In genomic region chr2:15560404-15560987, GRCh38 we compare ENCODE assay signal across 8 cellular contexts. TPM values are rescaled to one million over a fixed set of nuclear protein-coding genes. Genes with fewer than 3 reads are reported as not detected.
DNase-seq lines count a peak whose midpoint lies in the region; ATAC-seq, FAIRE-seq and TF ChIP-seq lines count a peak whose summit lies in the region.

No MANE protein-coding gene starts in this region.

- in situ Hi-C loops in HepG2 (cut with HindIII; ENCODE audit: extremely low pct_ligation_motif_present, low pct_unique_long_range_greater_than_20kb) = no loop called here

- H3K79me2 ChIP-seq in DND-41 (ENCODE audit: insufficient read depth, low read length) = peaks cover 28% of the 10 kb centered on the region
- peaks cover 46% of the 10 kb centered on the region for H3K79me2 ChIP-seq in HepG2 (ENCODE audit: insufficient read depth, low read length)

- peak overlapping the region; percentile 95 for H2AFZ ChIP-seq in DND-41 (ENCODE audit: low read depth, low read length)
- H2AFZ ChIP-seq in HepG2 (ENCODE audit: low read length) = peak overlapping the region; percentile 62

- ATAC-seq in DND-41 (ENCODE audit: insufficient read depth, low read depth) = peak; percentile 78
- ATAC-seq in GM21360 (IDR thresholded peaks at IDR 0.05; ENCODE audit: unreplicated experiment) = peak; percentile 47
- peak; percentile 26 for ATAC-seq in HG03558 (IDR thresholded peaks at IDR 0.05; ENCODE audit: extremely low read depth, unreplicated experiment)
- peak; percentile 83 for ATAC-seq in HepG2
- ATAC-seq in stimulated activated naive CD8-positive, alpha-beta T cell treated with anti-CD3 and anti-CD28 coated beads, Interleukin-15, Interleukin-2, amounts not matched to agents 100 U/mL and 50 U/mL, for 24 hours = peak; percentile 37

- no peaks in the 10 kb centered on the region for H3K36me3 ChIP-seq in DND-41 (ENCODE audit: insufficient read depth, low read length)
- peaks cover 1 to 4% of the 10 kb centered on the region in 2 experiments; a peak in 3 of 5 replicates for H3K36me3 ChIP-seq in HepG2 (replicated peaks in 1 of 2; ENCODE audit: control insufficient read depth in 1 of 2, insufficient read depth in 2 of 2, low read length in 2 of 2)

- no peak; a peak in 1 of 4 replicates for TF ChIP-seq POLR2A in HepG2 (IDR thresholded peaks at IDR 0.05; ENCODE audit: insufficient read depth in 1 of 2, low read depth in 2 of 2, low read length in 2 of 2)

- FAIRE-seq in HepG2 (lab: Jason Lieb, UNC) = no peak

- no peak for TF ChIP-seq RAD21 in HepG2 (CRISPR knock-in tag; IDR thresholded peaks at IDR 0.05)

- POLR2A ChIA-PET in HepG2 (lab: Yijun Ruan, JAX) = interaction anchor here (0.6 to 2.1 kb wide), 4 partner anchors 17 to 125 kb away, joined by 3 to 7 read pairs (median 4); no protein-coding TSS in a partner anchor

- H3K4me2 ChIP-seq in DND-41 (ENCODE audit: insufficient read depth, low read length) = peak overlapping the region; percentile 93
- H3K4me2 ChIP-seq in HepG2 (ENCODE audit: low read depth, low read length) = peak overlapping the region; percentile 85

- H3K9me3 ChIP-seq in DND-41 (ENCODE audit: insufficient read depth, low read length, severe bottlenecking) (no peaks in the 10 kb centered on the region), HepG2 (ENCODE audit: low read length) (no peaks in the 10 kb centered on the region)

- intact Hi-C loops in HepG2 (cut with micrococcal nuclease; ENCODE audit: unreplicated experiment) = loop anchor here (2.0 kb wide), 1 partner anchor 30 kb away; the partner anchor contains the start of gene DDX1

- WGBS in HepG2 (ENCODE audit: low lambda C conversion rate) = under 1% methylated on average over 26 of the region's 28 CpGs

- TSS peak; percentile 59 for BruUV-seq in HepG2 (replicated peaks; lab: Mats Ljungman, UMichigan)

- H3K27ac ChIP-seq in DND-41 (ENCODE audit: low read length) (peak overlapping the region; percentile 74), HepG2 (ENCODE audit: extremely low read length, insufficient read depth, low read length) (peak overlapping the region; percentile 70)

- H3K4me3 ChIP-seq in DND-41 (ENCODE audit: low read depth in 1 of 2, low read length in 2 of 2) (peak overlapping the region; percentile 62 to 92), choroid plexus epithelial cell (ENCODE audit: low read depth, low read length) (peak overlapping the region; percentile 78), HepG2 (replicated peaks in 1 of 3; ENCODE audit: insufficient read depth in 1 of 3, low read depth in 2 of 3, low read length in 3 of 3) (peak overlapping the region; percentile 92 to 95 (median 93))

- H3K9ac ChIP-seq in DND-41 (ENCODE audit: low read depth, low read length) (peak overlapping the region; percentile 69), HepG2 (ENCODE audit: insufficient read depth, low read depth, low read length) (peak overlapping the region; percentile 89)

- H4K20me1 ChIP-seq in DND-41 (ENCODE audit: insufficient read depth, low read length) (no peaks in the 10 kb centered on the region), HepG2 (ENCODE audit: insufficient read depth, low read length) (no peaks in the 10 kb centered on the region)

- H3K4me1 ChIP-seq in DND-41 (ENCODE audit: insufficient read depth, low read length) (peaks cover 23% of the 10 kb centered on the region), HepG2 (ENCODE audit: insufficient read depth, low read length) (peaks cover 46% of the 10 kb centered on the region)

- CTCF ChIA-PET in HepG2 (lab: Yijun Ruan, JAX; ENCODE audit: low intra/inter-chr PET ratio, low total read pairs) = no interaction called here

- TF ChIP-seq EP300 in HepG2 (IDR thresholded peaks at IDR 0.05; ENCODE audit: low read depth in 2 of 2, low read length in 2 of 2) (no peak), HepG2 (CRISPR knock-in tag; IDR thresholded peaks at IDR 0.05; ENCODE audit: borderline replicate concordance) (no peak)

- H3K27me3 ChIP-seq in DND-41 (ENCODE audit: insufficient read depth, low read length, poor library complexity) = no peaks in the 10 kb centered on the region
- peaks cover 0 to 9% of the 10 kb centered on the region in 2 experiments; a peak in 2 of 5 replicates for H3K27me3 ChIP-seq in HepG2 (ENCODE audit: control insufficient read depth in 1 of 2, insufficient read depth in 2 of 2, low read length in 2 of 2)

- TF ChIP-seq CTCF in DND-41 (IDR thresholded peaks at IDR 0.05; ENCODE audit: borderline replicate concordance, extremely low read depth, low read length, poor library complexity, severe bottlenecking) (no peak), choroid plexus epithelial cell (conservative IDR thresholded peaks at IDR 0.05; ENCODE audit: low read depth, low read length) (no peak), HepG2 (CRISPR knock-in tag; IDR thresholded peaks at IDR 0.05) (no peak)

- peak; percentile 48 for DNase-seq in DND-41
- DNase-seq in SHP77 (lab: John Stamatoyannopoulos, UW) = peak; percentile 32 to 48
- peak; percentile 48 for DNase-seq in choroid plexus epithelial cell (ENCODE audit: low read depth)
- peak; percentile 23 for DNase-seq in HepG2 (ENCODE audit: low spot score)
- peak; percentile 15 for DNase-seq in stimulated activated naive CD8-positive, alpha-beta T cell treated with anti-CD3 and anti-CD28 coated beads, Interleukin-15, Interleukin-2, amounts not matched to agents 100 U/mL and 50 U/mL, for 24 hours
- DNase-seq in DMS153 (lab: John Stamatoyannopoulos, UW) = no peak

RNA-seq across cellular contexts. Expression of gene NBAS, which starts 0.6 kb away (rescaled TPM):
- 58.7 and 61.4 TPM in 2 replicates for total RNA-seq in HepG2 (2016; rRNA removed; fragmentation: Illumina TruSeq; extraction: Trizol)
- 52.9 and 59.9 TPM in 2 replicates for total RNA-seq in HepG2 (2016; cell fraction: cytosol; rRNA removed; fragmentation: Illumina TruSeq; extraction: Trizol; ENCODE audit: low read depth)
- total RNA-seq in HepG2 (2016; cell fraction: insoluble cytoplasmic fraction; rRNA removed; fragmentation: Illumina TruSeq; extraction: Trizol) = 56.3 and 56.6 TPM in 2 replicates
- 27.5 and 33.9 TPM in 2 replicates for total RNA-seq in HepG2 (2016; cell fraction: membrane; rRNA removed; fragmentation: Illumina TruSeq; extraction: Trizol)
- total RNA-seq in HepG2 (2016; cell fraction: nucleus; rRNA removed; fragmentation: Illumina TruSeq; extraction: Trizol) = 75.6 and 80.4 TPM in 2 replicates
- polyA plus RNA-seq in HepG2 (2011; rRNA removed) = 28.8 and 33.6 TPM in 2 replicates
- polyA plus RNA-seq in HepG2 (2011; cell fraction: cytosol; rRNA removed) = 29.5 and 30.7 TPM in 2 replicates
- polyA plus RNA-seq in HepG2 (2011; cell fraction: nucleus; rRNA removed) = 23.2 and 23.7 TPM in 2 replicates
- 26.5 and 30.9 TPM in 2 replicates for polyA plus RNA-seq in HepG2 (2012)
- 14.7 and 16.9 TPM in 2 replicates for polyA plus RNA-seq in HepG2 (2016; cell fraction: cytosol; fragmentation: Illumina TruSeq; extraction: Trizol; ENCODE audit: low read depth)
- polyA plus RNA-seq in HepG2 (2016; cell fraction: insoluble cytoplasmic fraction; fragmentation: Illumina TruSeq; extraction: Trizol; ENCODE audit: low read depth) = 27.5 and 27.7 TPM in 2 replicates
- polyA plus RNA-seq in HepG2 (2016; cell fraction: membrane; fragmentation: Illumina TruSeq; extraction: Trizol; ENCODE audit: low read depth) = 5.6 and 6.1 TPM in 2 replicates
- 39.1 and 42.0 TPM in 2 replicates for polyA plus RNA-seq in HepG2 (2016; cell fraction: nucleus; fragmentation: Illumina TruSeq; extraction: Trizol; ENCODE audit: insufficient read depth, low read depth)
- 55.2 and 126 TPM in 2 replicates for polyA minus RNA-seq in HepG2 (2011; rRNA and poly(A)+ RNA removed; ENCODE audit: low replicate concordance)
- 57.6 and 62.9 TPM in 2 replicates for polyA minus RNA-seq in HepG2 (2011; cell fraction: cytosol; rRNA and poly(A)+ RNA removed)
- 102 and 117 TPM in 2 replicates for polyA minus RNA-seq in HepG2 (2011; cell fraction: nucleus; rRNA and poly(A)+ RNA removed)

RNA-seq across cellular contexts. Expression of gene DDX1, which starts 31.2 kb away (rescaled TPM):
- 130 and 254 TPM in 2 replicates for total RNA-seq in HepG2 (2016; rRNA removed; fragmentation: Illumina TruSeq; extraction: Trizol)
- total RNA-seq in HepG2 (2016; cell fraction: cytosol; rRNA removed; fragmentation: Illumina TruSeq; extraction: Trizol; ENCODE audit: low read depth) = 20.7 and 26.0 TPM in 2 replicates
- 128 and 254 TPM in 2 replicates for total RNA-seq in HepG2 (2016; cell fraction: insoluble cytoplasmic fraction; rRNA removed; fragmentation: Illumina TruSeq; extraction: Trizol)
- total RNA-seq in HepG2 (2016; cell fraction: membrane; rRNA removed; fragmentation: Illumina TruSeq; extraction: Trizol) = 42.3 and 49.4 TPM in 2 replicates
- 114 and 115 TPM in 2 replicates for total RNA-seq in HepG2 (2016; cell fraction: nucleus; rRNA removed; fragmentation: Illumina TruSeq; extraction: Trizol)
- 60.9 and 81.6 TPM in 2 replicates for polyA plus RNA-seq in HepG2 (2011; rRNA removed)
- 36.8 and 56.4 TPM in 2 replicates for polyA plus RNA-seq in HepG2 (2011; cell fraction: cytosol; rRNA removed)
- 33.2 and 43.2 TPM in 2 replicates for polyA plus RNA-seq in HepG2 (2011; cell fraction: nucleus; rRNA removed)
- polyA plus RNA-seq in HepG2 (2012) = 87.2 and 121 TPM in 2 replicates
- 17.5 and 20.7 TPM in 2 replicates for polyA plus RNA-seq in HepG2 (2016; cell fraction: cytosol; fragmentation: Illumina TruSeq; extraction: Trizol; ENCODE audit: low read depth)
- 266 and 281 TPM in 2 replicates for polyA plus RNA-seq in HepG2 (2016; cell fraction: insoluble cytoplasmic fraction; fragmentation: Illumina TruSeq; extraction: Trizol; ENCODE audit: low read depth)
- polyA plus RNA-seq in HepG2 (2016; cell fraction: membrane; fragmentation: Illumina TruSeq; extraction: Trizol; ENCODE audit: low read depth) = 28.6 and 36.5 TPM in 2 replicates
- 120 and 122 TPM in 2 replicates for polyA plus RNA-seq in HepG2 (2016; cell fraction: nucleus; fragmentation: Illumina TruSeq; extraction: Trizol; ENCODE audit: insufficient read depth, low read depth)
- 15.7 and 27.0 TPM in 2 replicates for polyA minus RNA-seq in HepG2 (2011; rRNA and poly(A)+ RNA removed; ENCODE audit: low replicate concordance)
- polyA minus RNA-seq in HepG2 (2011; cell fraction: cytosol; rRNA and poly(A)+ RNA removed) = 54.9 and 60.7 TPM in 2 replicates
- polyA minus RNA-seq in HepG2 (2011; cell fraction: nucleus; rRNA and poly(A)+ RNA removed) = 109 and 119 TPM in 2 replicates

Comparison
In these comparisons a context has a peak if more than half of its experiments do, and no peak if none do; other contexts are left out.
1. ATAC-seq: peak in every context shown above with its lines; median percentile 83 in HepG2; 78 in DND-41; 47 in GM21360; 37 in stimulated activated naive CD8-positive, alpha-beta T cell treated with anti-CD3 and anti-CD28 coated beads, Interleukin-15, Interleukin-2, amounts not matched to agents 100 U/mL and 50 U/mL, for 24 hours; 26 in HG03558.